ENCODE assay signal across 8 cellular contexts in genomic region chr5:172806897-172807672, GRCh38. TPM values are rescaled to one million over a fixed set of nuclear protein-coding genes. Genes with fewer than 3 reads are reported as not detected.
DNase-seq lines count a peak whose midpoint lies in the region; TF ChIP-seq lines count a peak whose summit lies in the region.

No MANE protein-coding gene starts in this region.

- H3K27me3 Mint-ChIP-seq in HFFc6 (ENCODE audit: insufficient read depth), result no peaks in the 10 kb centered on the region; the same call in 1 of the 2 replicates

- TF ChIP-seq POLR2A in NB4 (IDR thresholded peaks at IDR 0.05; ENCODE audit: extremely low read depth, insufficient read length) (no peak), erythroblast (IDR thresholded peaks at IDR 0.05; ENCODE audit: low read length) (peak; percentile 61)

- peaks cover 35% of the 10 kb centered on the region for H3K4me1 Mint-ChIP-seq in HFFc6 (ENCODE audit: low read depth)

- H3K27ac ChIP-seq in muscle layer of duodenum (ENCODE audit: low read length), result peak overlapping the region; percentile 95

- H3K36me3 Mint-ChIP-seq in HFFc6 (ENCODE audit: low read depth), result peaks cover 5% of the 10 kb centered on the region

- no peak for TF ChIP-seq CTCF in GM12864 (IDR thresholded peaks at IDR 0.05; ENCODE audit: low read depth, low read length, missing control alignments)
- TF ChIP-seq CTCF in HFFc6 (IDR thresholded peaks at IDR 0.05), result no peak
- no peak for TF ChIP-seq CTCF in NB4 (IDR thresholded peaks at IDR 0.05; ENCODE audit: low read depth, low read length)

- H3K9me3 Mint-ChIP-seq in HFFc6, result peaks cover 7% of the 10 kb centered on the region; the same call in 1 of the 2 replicates

- H3K4me3 Mint-ChIP-seq in HFFc6, result peak overlapping the region; percentile 61; the same call in 1 of the 2 replicates

- DNase-seq in GM12864 (ENCODE audit: low read depth) (peak; percentile 78), HFFc6 (peak; percentile 85), NB4 (ENCODE audit: low read depth) (peak; percentile 87), erythroblast (lab: John Stamatoyannopoulos, UW) (peak; percentile 90 to 95), NCI-H1436 (lab: John Stamatoyannopoulos, UW) (no peak)
- DNase-seq in activated CD8-positive, alpha-beta memory T cell treated with anti-CD3 and anti-CD28 coated beads, Interleukin-2, amount 50 U/mL, for 4 hours, result peak; percentile 87
- peak; percentile 90 to 96 for DNase-seq in stimulated activated CD8-positive, alpha-beta memory T cell treated with anti-CD3 and anti-CD28 coated beads, Interleukin-7, amount 100 ng/mL, for 48 hours (ENCODE audit: extremely low read depth in 1 of 2, low read depth in 1 of 2)

- no peaks in the 10 kb centered on the region for H3K27me3 ChIP-seq in muscle layer of duodenum (ENCODE audit: low read depth, low read length)

- H3K27ac Mint-ChIP-seq in HFFc6, result peak overlapping the region; percentile 93

- H3K4me1 ChIP-seq in muscle layer of duodenum (ENCODE audit: control insufficient read depth in 1 of 2, insufficient read depth in 2 of 2, low read length in 2 of 2), result no peaks in the 10 kb centered on the region

- H3K4me3 ChIP-seq in GM12864 (ENCODE audit: low read depth, low read length) (peak overlapping the region; percentile 23; the same call in 1 of the 2 replicates), NB4 (ENCODE audit: low read depth, low read length) (no peak overlapping the region), muscle layer of duodenum (ENCODE audit: low read depth in 1 of 2, low read length in 2 of 2) (peak overlapping the region in 1 of 2 donors; percentile 53)

- H3K9me3 ChIP-seq in muscle layer of duodenum (ENCODE audit: control insufficient read depth in 1 of 2, low read length in 2 of 2), result no peaks in the 10 kb centered on the region

- no peaks in the 10 kb centered on the region for H3K36me3 ChIP-seq in muscle layer of duodenum (ENCODE audit: control insufficient read depth in 1 of 2, insufficient read depth in 2 of 2, low read length in 2 of 2)

RNA-seq across cellular contexts. Expression of gene ERGIC1, which starts 27.0 kb away (rescaled TPM):
- total RNA-seq in HFFc6 (2021; fragmentation: NEBNext Ultra II Directional; extraction: Animal tissue kit (Norgen Biotek cat#: 25700)), result 100 to 1,000 TPM; 240 to 276 (median 258) TPM

RNA-seq across cellular contexts. Expression of gene DUSP1, which starts 36.1 kb away (rescaled TPM):
- 100 to 1,000 TPM; 213 to 319 (median 307) TPM for total RNA-seq in HFFc6 (2021; fragmentation: NEBNext Ultra II Directional; extraction: Animal tissue kit (Norgen Biotek cat#: 25700))
